1 cellular context compared by ENCODE assay signal in the genomic region with DNA sequence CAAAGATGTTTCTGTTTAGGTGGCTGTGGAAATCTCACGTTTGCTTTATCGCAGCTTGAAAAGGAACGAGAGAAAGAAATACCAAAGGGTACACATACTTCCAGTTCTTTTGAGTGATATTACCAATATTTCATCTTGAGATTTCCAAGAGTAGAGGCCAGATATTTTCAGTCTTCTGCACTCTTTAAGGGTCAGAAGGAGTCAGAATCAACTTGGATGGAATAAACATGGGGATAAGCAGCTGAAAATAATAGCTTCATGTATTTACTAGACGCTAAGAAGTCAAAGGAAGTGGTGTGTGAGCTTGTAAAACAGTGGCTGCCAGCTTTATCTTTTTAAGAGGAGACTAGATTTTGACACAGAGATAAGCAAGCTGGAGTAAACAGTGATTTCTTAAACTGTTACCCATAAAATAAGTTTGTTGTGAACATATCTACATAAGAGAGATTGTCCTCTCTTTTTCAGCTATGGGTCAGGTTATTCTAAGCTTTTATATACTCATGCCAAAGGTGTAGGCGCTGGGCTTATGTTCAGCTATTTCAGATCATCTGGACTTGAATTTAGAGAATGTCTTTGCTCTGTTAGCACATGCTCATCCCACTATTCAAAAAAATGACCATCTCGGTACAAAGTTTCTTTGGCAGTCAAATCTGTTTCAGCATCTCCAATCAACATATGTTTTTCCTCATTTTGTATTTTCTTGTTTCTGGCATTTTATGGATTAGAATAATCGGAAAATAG.
TF ChIP-seq lines count a peak whose summit lies in the region.

No MANE protein-coding gene starts in this region.

TF ChIP-seq in HEK293, 187 proteins besides CTCF, POLR2A, EP300 and RAD21 (continued from another document and continues in another):
- TF ChIP-seq, protein P1, sequence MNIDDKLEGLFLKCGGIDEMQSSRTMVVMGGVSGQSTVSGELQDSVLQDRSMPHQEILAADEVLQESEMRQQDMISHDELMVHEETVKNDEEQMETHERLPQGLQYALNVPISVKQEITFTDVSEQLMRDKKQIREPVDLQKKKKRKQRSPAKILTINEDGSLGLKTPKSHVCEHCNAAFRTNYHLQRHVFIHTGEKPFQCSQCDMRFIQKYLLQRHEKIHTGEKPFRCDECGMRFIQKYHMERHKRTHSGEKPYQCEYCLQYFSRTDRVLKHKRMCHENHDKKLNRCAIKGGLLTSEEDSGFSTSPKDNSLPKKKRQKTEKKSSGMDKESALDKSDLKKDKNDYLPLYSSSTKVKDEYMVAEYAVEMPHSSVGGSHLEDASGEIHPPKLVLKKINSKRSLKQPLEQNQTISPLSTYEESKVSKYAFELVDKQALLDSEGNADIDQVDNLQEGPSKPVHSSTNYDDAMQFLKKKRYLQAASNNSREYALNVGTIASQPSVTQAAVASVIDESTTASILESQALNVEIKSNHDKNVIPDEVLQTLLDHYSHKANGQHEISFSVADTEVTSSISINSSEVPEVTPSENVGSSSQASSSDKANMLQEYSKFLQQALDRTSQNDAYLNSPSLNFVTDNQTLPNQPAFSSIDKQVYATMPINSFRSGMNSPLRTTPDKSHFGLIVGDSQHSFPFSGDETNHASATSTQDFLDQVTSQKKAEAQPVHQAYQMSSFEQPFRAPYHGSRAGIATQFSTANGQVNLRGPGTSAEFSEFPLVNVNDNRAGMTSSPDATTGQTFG (tag by site-specific recombination; IDR thresholded peaks at IDR 0.05; ENCODE audit: borderline replicate concordance), result no peak
- peak; percentile 52; the same call in 1 of the 2 replicates for TF ChIP-seq FEZF1 (tag by site-specific recombination; IDR thresholded peaks at IDR 0.05)
- TF ChIP-seq, protein P2, sequence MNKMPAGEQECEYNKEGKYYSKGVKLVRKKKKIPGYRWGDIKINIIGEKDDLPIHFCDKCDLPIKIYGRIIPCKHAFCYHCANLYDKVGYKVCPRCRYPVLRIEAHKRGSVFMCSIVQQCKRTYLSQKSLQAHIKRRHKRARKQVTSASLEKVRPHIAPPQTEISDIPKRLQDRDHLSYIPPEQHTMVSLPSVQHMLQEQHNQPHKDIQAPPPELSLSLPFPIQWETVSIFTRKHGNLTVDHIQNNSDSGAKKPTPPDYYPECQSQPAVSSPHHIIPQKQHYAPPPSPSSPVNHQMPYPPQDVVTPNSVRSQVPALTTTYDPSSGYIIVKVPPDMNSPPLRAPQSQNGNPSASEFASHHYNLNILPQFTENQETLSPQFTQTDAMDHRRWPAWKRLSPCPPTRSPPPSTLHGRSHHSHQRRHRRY (tag by site-specific recombination; IDR thresholded peaks at IDR 0.05), result no peak
- TF ChIP-seq ZNF701 (tag by site-specific recombination; IDR thresholded peaks at IDR 0.05), result no peak
- no peak for TF ChIP-seq EGR2 (tag by site-specific recombination; IDR thresholded peaks at IDR 0.05; ENCODE audit: low read depth)
- no peak for TF ChIP-seq GLI4 (tag by site-specific recombination; IDR thresholded peaks at IDR 0.05)
- no peak for TF ChIP-seq MEIS1 (CRISPR knock-in tag; IDR thresholded peaks at IDR 0.05; ENCODE audit: borderline replicate concordance)
- TF ChIP-seq ZBTB20 (tag by site-specific recombination; IDR thresholded peaks at IDR 0.05), result no peak
- TF ChIP-seq, protein P3, sequence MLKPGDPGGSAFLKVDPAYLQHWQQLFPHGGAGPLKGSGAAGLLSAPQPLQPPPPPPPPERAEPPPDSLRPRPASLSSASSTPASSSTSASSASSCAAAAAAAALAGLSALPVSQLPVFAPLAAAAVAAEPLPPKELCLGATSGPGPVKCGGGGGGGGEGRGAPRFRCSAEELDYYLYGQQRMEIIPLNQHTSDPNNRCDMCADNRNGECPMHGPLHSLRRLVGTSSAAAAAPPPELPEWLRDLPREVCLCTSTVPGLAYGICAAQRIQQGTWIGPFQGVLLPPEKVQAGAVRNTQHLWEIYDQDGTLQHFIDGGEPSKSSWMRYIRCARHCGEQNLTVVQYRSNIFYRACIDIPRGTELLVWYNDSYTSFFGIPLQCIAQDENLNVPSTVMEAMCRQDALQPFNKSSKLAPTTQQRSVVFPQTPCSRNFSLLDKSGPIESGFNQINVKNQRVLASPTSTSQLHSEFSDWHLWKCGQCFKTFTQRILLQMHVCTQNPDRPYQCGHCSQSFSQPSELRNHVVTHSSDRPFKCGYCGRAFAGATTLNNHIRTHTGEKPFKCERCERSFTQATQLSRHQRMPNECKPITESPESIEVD (tag by site-specific recombination; IDR thresholded peaks at IDR 0.05), result peak; percentile 71
- no peak for TF ChIP-seq ZNF664 (tag by site-specific recombination; IDR thresholded peaks at IDR 0.05)
- TF ChIP-seq, protein P4, sequence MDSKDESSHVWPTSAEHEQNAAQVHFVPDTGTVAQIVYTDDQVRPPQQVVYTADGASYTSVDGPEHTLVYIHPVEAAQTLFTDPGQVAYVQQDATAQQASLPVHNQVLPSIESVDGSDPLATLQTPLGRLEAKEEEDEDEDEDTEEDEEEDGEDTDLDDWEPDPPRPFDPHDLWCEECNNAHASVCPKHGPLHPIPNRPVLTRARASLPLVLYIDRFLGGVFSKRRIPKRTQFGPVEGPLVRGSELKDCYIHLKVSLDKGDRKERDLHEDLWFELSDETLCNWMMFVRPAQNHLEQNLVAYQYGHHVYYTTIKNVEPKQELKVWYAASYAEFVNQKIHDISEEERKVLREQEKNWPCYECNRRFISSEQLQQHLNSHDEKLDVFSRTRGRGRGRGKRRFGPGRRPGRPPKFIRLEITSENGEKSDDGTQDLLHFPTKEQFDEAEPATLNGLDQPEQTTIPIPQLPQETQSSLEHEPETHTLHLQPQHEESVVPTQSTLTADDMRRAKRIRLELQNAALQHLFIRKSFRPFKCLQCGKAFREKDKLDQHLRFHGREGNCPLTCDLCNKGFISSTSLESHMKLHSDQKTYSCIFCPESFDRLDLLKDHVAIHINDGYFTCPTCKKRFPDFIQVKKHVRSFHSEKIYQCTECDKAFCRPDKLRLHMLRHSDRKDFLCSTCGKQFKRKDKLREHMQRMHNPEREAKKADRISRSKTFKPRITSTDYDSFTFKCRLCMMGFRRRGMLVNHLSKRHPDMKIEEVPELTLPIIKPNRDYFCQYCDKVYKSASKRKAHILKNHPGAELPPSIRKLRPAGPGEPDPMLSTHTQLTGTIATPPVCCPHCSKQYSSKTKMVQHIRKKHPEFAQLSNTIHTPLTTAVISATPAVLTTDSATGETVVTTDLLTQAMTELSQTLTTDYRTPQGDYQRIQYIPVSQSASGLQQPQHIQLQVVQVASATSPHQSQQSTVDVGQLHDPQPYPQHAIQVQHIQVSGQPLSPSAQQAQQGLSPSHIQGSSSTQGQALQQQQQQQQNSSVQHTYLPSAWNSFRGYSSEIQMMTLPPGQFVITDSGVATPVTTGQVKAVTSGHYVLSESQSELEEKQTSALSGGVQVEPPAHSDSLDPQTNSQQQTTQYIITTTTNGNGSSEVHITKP (tag by site-specific recombination; IDR thresholded peaks at IDR 0.05), result no peak
- TF ChIP-seq, protein P5, sequence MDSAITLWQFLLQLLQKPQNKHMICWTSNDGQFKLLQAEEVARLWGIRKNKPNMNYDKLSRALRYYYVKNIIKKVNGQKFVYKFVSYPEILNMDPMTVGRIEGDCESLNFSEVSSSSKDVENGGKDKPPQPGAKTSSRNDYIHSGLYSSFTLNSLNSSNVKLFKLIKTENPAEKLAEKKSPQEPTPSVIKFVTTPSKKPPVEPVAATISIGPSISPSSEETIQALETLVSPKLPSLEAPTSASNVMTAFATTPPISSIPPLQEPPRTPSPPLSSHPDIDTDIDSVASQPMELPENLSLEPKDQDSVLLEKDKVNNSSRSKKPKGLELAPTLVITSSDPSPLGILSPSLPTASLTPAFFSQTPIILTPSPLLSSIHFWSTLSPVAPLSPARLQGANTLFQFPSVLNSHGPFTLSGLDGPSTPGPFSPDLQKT (IDR thresholded peaks at IDR 0.05; ENCODE audit: borderline replicate concordance, low read depth, low read length), result no peak
- TF ChIP-seq ZNF169 (tag by site-specific recombination; IDR thresholded peaks at IDR 0.05), result no peak
- no peak for TF ChIP-seq ZNF585B (tag by site-specific recombination; IDR thresholded peaks at IDR 0.05)
- TF ChIP-seq ZNF626 (tag by site-specific recombination; IDR thresholded peaks at IDR 0.05), result no peak
- TF ChIP-seq ZNF416 (tag by site-specific recombination; IDR thresholded peaks at IDR 0.05), result no peak
- no peak for TF ChIP-seq ZNF350 (tag by site-specific recombination; IDR thresholded peaks at IDR 0.05)
- TF ChIP-seq, protein P6, sequence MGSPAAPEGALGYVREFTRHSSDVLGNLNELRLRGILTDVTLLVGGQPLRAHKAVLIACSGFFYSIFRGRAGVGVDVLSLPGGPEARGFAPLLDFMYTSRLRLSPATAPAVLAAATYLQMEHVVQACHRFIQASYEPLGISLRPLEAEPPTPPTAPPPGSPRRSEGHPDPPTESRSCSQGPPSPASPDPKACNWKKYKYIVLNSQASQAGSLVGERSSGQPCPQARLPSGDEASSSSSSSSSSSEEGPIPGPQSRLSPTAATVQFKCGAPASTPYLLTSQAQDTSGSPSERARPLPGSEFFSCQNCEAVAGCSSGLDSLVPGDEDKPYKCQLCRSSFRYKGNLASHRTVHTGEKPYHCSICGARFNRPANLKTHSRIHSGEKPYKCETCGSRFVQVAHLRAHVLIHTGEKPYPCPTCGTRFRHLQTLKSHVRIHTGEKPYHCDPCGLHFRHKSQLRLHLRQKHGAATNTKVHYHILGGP (tag by site-specific recombination; IDR thresholded peaks at IDR 0.05), result no peak
- TF ChIP-seq ZNF391 (tag by site-specific recombination; IDR thresholded peaks at IDR 0.05; ENCODE audit: borderline replicate concordance, low read depth), result no peak
- TF ChIP-seq, protein P7, sequence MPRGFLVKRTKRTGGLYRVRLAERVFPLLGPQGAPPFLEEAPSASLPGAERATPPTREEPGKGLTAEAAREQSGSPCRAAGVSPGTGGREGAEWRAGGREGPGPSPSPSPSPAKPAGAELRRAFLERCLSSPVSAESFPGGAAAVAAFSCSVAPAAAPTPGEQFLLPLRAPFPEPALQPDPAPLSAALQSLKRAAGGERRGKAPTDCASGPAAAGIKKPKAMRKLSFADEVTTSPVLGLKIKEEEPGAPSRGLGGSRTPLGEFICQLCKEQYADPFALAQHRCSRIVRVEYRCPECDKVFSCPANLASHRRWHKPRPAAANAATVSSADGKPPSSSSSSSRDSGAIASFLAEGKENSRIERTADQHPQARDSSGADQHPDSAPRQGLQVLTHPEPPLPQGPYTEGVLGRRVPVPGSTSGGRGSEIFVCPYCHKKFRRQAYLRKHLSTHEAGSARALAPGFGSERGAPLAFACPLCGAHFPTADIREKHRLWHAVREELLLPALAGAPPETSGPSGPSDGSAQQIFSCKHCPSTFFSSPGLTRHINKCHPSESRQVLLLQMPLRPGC (tag by site-specific recombination; IDR thresholded peaks at IDR 0.05), result no peak
- TF ChIP-seq ZSCAN30 (tag by site-specific recombination; IDR thresholded peaks at IDR 0.05), result no peak
- no peak for TF ChIP-seq SETDB1 (IDR thresholded peaks at IDR 0.05; ENCODE audit: insufficient read length, low read length)
- no peak for TF ChIP-seq ZNF366 (tag by site-specific recombination; conservative IDR thresholded peaks at IDR 0.05)
- TF ChIP-seq SP2 (tag by site-specific recombination; IDR thresholded peaks at IDR 0.05), result no peak
- no peak for TF ChIP-seq ZNF768 (tag by site-specific recombination; IDR thresholded peaks at IDR 0.05)
- TF ChIP-seq, protein P8, sequence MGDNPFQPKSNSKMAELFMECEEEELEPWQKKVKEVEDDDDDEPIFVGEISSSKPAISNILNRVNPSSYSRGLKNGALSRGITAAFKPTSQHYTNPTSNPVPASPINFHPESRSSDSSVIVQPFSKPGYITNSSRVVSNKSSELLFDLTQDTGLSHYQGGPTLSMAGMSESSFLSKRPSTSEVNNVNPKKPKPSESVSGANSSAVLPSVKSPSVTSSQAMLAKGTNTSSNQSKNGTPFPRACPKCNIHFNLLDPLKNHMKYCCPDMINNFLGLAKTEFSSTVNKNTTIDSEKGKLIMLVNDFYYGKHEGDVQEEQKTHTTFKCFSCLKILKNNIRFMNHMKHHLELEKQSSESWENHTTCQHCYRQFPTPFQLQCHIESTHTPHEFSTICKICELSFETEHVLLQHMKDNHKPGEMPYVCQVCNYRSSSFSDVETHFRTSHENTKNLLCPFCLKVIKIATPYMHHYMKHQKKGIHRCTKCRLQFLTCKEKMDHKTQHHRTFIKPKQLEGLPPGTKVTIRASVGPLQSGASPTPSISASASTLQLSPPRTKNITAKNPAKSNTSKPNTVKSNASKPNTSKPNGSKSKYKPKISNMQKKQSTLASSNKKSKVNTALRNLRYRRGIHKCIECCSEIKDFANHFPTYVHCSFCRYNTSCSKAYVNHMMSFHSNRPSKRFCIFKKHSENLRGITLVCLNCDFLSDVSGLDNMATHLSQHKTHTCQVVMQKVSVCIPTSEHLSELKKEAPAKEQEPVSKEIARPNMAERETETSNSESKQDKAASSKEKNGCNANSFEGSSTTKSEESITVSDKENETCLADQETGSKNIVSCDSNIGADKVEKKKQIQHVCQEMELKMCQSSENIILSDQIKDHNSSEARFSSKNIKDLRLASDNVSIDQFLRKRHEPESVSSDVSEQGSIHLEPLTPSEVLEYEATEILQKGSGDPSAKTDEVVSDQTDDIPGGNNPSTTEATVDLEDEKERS (tag by site-specific recombination; IDR thresholded peaks at IDR 0.05), result no peak
- TF ChIP-seq ZBTB17 (tag by site-specific recombination; IDR thresholded peaks at IDR 0.05), result no peak
- no peak for TF ChIP-seq MZF1 (tag by site-specific recombination; IDR thresholded peaks at IDR 0.05; ENCODE audit: borderline replicate concordance)
- TF ChIP-seq ZNF571 (tag by site-specific recombination; IDR thresholded peaks at IDR 0.05), result no peak
- TF ChIP-seq, protein P9, sequence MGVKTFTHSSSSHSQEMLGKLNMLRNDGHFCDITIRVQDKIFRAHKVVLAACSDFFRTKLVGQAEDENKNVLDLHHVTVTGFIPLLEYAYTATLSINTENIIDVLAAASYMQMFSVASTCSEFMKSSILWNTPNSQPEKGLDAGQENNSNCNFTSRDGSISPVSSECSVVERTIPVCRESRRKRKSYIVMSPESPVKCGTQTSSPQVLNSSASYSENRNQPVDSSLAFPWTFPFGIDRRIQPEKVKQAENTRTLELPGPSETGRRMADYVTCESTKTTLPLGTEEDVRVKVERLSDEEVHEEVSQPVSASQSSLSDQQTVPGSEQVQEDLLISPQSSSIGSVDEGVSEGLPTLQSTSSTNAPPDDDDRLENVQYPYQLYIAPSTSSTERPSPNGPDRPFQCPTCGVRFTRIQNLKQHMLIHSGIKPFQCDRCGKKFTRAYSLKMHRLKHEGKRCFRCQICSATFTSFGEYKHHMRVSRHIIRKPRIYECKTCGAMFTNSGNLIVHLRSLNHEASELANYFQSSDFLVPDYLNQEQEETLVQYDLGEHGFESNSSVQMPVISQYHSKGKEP (tag by site-specific recombination; IDR thresholded peaks at IDR 0.05), result no peak
- no peak for TF ChIP-seq GLIS2 (tag by site-specific recombination; IDR thresholded peaks at IDR 0.05)
- no peak for TF ChIP-seq YY2 (tag by site-specific recombination; IDR thresholded peaks at IDR 0.05)
- TF ChIP-seq, protein P10, sequence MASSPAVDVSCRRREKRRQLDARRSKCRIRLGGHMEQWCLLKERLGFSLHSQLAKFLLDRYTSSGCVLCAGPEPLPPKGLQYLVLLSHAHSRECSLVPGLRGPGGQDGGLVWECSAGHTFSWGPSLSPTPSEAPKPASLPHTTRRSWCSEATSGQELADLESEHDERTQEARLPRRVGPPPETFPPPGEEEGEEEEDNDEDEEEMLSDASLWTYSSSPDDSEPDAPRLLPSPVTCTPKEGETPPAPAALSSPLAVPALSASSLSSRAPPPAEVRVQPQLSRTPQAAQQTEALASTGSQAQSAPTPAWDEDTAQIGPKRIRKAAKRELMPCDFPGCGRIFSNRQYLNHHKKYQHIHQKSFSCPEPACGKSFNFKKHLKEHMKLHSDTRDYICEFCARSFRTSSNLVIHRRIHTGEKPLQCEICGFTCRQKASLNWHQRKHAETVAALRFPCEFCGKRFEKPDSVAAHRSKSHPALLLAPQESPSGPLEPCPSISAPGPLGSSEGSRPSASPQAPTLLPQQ (tag by site-specific recombination; IDR thresholded peaks at IDR 0.05), result no peak
- TF ChIP-seq BCL11B (tag by site-specific recombination; IDR thresholded peaks at IDR 0.05; ENCODE audit: low read depth), result peak; percentile 32; the same call in 1 of the 2 replicates
- TF ChIP-seq ZFP37 (tag by site-specific recombination; IDR thresholded peaks at IDR 0.05), result no peak
- TF ChIP-seq GFI1B (tag by site-specific recombination; IDR thresholded peaks at IDR 0.05), result peak; percentile 37; the same call in 1 of the 2 replicates
